ENCODE assay signal across 9 cellular contexts in genomic region chr4:101419324-101420135, GRCh38.
DNase-seq lines count a peak whose midpoint lies in the region; ATAC-seq and TF ChIP-seq lines count a peak whose summit lies in the region.
"Had no signal": no experiment of that assay in that cellular context is flagged by ENCODE, and none has a peak within 500 bp of the region (broad histone marks: within the 10 kb centered on the region; RNA-seq: fewer than 3 reads in every experiment).

No MANE protein-coding gene starts in this region.

- peak; percentile 7 for DNase-seq in SKM-1 treated with dmso at 0.1 percent for 144 hours (lab: John Stamatoyannopoulos, UW; ENCODE audit: unreplicated experiment)
- DNase-seq in SKM-1 (lab: John Stamatoyannopoulos, UW; ENCODE audit: unreplicated experiment), result no peak
- DNase-seq in LNCaP clone FGC (ENCODE audit: low read depth), result peak; percentile 55
- peak; percentile 67 to 68 for DNase-seq in cardiac fibroblast (ENCODE audit: low read depth in 2 of 2)
- DNase-seq in nucleus accumbens (lab: John Stamatoyannopoulos, UW), result no peak
- no peak for DNase-seq in erythroblast (lab: John Stamatoyannopoulos, UW)
- DNase-seq in DMS79 treated with DMSO at 0.1 percent for 48 hours (lab: John Stamatoyannopoulos, UW), result no peak
- DNase-seq: right lobe of liver had no signal

- ATAC-seq in GM21825 (IDR thresholded peaks at IDR 0.05; ENCODE audit: unreplicated experiment), result peak; percentile 84

- TF ChIP-seq CTCF in LNCaP clone FGC (IDR thresholded peaks at IDR 0.05; ENCODE audit: control insufficient read depth, extremely low read depth, insufficient read depth), result no peak
- no peak for TF ChIP-seq CTCF in cardiac fibroblast (IDR thresholded peaks at IDR 0.05; ENCODE audit: low read depth, low read length)

- no peak overlapping the region for H3K4me3 ChIP-seq in LNCaP clone FGC (ENCODE audit: low read depth, low read length)
- no peak overlapping the region for H3K4me3 ChIP-seq in cardiac fibroblast (replicated peaks in 1 of 2; ENCODE audit: low read depth in 2 of 2, low read length in 2 of 2)
- H3K4me3 ChIP-seq: right lobe of liver had no signal

- no peak for TF ChIP-seq POLR2A in erythroblast (IDR thresholded peaks at IDR 0.05; ENCODE audit: low read length)

Comparison
In these comparisons a context has a peak if more than half of its experiments do, and no peak if none do; other contexts are left out.
1. DNase-seq: peak in SKM-1 treated with dmso at 0.1 percent for 144 hours (single experiment), LNCaP clone FGC (single experiment) and cardiac fibroblast (2 of 2); none in SKM-1 (single experiment), nucleus accumbens (0 of 56), erythroblast (0 of 2) and DMS79 treated with DMSO at 0.1 percent for 48 hours (single experiment).